Comparison of ENCODE assay signal across 3 cellular contexts in the genomic region with DNA sequence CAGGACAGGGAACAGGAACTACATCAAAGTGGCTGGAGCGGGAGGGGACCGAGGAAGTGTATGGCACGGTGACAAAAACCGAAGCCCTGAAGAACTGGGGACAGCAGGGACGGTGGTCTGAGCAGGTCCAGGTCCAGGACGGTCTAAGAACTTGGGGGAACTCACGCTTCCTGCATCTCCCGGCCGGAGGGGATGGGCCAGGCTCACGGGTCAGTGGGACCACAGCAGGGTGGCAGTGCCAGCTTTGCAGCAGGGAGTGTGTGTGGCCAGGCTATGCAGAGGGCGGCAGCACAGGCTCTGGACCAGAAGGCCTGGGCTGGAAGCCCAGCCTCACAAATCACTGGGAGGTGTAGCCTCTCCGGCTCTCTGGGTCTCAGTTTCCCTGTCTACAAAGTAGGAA.
TF ChIP-seq lines count a peak whose summit lies in the region.

No MANE protein-coding gene starts in this region.

TF ChIP-seq in SK-N-SH, 30 proteins besides CTCF, POLR2A, EP300 and RAD21:
- TF ChIP-seq GATA2 (CRISPR knock-in tag; IDR thresholded peaks at IDR 0.05) (no peak), SMC3 (IDR thresholded peaks at IDR 0.05; ENCODE audit: low read depth, low read length) (no peak)

TF ChIP-seq in SK-N-SH treated with all-trans-retinoic acid at 6 μM for 48 hours, 23 proteins besides CTCF, POLR2A, EP300 and RAD21:
- TF ChIP-seq ZNF8 (CRISPR knock-in tag; IDR thresholded peaks at IDR 0.05): no peak
- TF ChIP-seq ARNTL (CRISPR knock-in tag; IDR thresholded peaks at IDR 0.05; ENCODE audit: borderline replicate concordance, low read depth): no peak
- no peak for TF ChIP-seq OSR1 (CRISPR knock-in tag; IDR thresholded peaks at IDR 0.05)
- TF ChIP-seq ZFP30 (CRISPR knock-in tag; IDR thresholded peaks at IDR 0.05): no peak
- TF ChIP-seq, protein P1, sequence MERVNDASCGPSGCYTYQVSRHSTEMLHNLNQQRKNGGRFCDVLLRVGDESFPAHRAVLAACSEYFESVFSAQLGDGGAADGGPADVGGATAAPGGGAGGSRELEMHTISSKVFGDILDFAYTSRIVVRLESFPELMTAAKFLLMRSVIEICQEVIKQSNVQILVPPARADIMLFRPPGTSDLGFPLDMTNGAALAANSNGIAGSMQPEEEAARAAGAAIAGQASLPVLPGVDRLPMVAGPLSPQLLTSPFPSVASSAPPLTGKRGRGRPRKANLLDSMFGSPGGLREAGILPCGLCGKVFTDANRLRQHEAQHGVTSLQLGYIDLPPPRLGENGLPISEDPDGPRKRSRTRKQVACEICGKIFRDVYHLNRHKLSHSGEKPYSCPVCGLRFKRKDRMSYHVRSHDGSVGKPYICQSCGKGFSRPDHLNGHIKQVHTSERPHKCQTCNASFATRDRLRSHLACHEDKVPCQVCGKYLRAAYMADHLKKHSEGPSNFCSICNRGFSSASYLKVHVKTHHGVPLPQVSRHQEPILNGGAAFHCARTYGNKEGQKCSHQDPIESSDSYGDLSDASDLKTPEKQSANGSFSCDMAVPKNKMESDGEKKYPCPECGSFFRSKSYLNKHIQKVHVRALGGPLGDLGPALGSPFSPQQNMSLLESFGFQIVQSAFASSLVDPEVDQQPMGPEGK (CRISPR knock-in tag; IDR thresholded peaks at IDR 0.05; ENCODE audit: borderline replicate concordance): no peak
- TF ChIP-seq CSDC2 (CRISPR knock-in tag; IDR thresholded peaks at IDR 0.05): no peak
- no peak for TF ChIP-seq BACH2 (CRISPR knock-in tag; IDR thresholded peaks at IDR 0.05; ENCODE audit: borderline replicate concordance)
- TF ChIP-seq, protein P2, sequence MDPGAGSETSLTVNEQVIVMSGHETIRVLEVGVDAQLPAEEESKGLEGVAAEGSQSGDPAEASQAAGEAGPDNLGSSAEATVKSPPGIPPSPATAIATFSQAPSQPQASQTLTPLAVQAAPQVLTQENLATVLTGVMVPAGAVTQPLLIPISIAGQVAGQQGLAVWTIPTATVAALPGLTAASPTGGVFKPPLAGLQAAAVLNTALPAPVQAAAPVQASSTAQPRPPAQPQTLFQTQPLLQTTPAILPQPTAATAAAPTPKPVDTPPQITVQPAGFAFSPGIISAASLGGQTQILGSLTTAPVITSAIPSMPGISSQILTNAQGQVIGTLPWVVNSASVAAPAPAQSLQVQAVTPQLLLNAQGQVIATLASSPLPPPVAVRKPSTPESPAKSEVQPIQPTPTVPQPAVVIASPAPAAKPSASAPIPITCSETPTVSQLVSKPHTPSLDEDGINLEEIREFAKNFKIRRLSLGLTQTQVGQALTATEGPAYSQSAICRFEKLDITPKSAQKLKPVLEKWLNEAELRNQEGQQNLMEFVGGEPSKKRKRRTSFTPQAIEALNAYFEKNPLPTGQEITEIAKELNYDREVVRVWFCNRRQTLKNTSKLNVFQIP (CRISPR knock-in tag; IDR thresholded peaks at IDR 0.05; ENCODE audit: borderline replicate concordance, low read depth): no peak
- TF ChIP-seq ZFP3 (CRISPR knock-in tag; IDR thresholded peaks at IDR 0.05): no peak

TF ChIP-seq in H1, 55 proteins besides CTCF, POLR2A, EP300 and RAD21:
- TF ChIP-seq YY1 (IDR thresholded peaks at IDR 0.05; ENCODE audit: low read depth, low read length): no peak
- TF ChIP-seq, protein P3, sequence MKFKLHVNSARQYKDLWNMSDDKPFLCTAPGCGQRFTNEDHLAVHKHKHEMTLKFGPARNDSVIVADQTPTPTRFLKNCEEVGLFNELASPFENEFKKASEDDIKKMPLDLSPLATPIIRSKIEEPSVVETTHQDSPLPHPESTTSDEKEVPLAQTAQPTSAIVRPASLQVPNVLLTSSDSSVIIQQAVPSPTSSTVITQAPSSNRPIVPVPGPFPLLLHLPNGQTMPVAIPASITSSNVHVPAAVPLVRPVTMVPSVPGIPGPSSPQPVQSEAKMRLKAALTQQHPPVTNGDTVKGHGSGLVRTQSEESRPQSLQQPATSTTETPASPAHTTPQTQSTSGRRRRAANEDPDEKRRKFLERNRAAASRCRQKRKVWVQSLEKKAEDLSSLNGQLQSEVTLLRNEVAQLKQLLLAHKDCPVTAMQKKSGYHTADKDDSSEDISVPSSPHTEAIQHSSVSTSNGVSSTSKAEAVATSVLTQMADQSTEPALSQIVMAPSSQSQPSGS (IDR thresholded peaks at IDR 0.05; ENCODE audit: low read length): no peak
- no peak for TF ChIP-seq SUZ12 (IDR thresholded peaks at IDR 0.05; ENCODE audit: low read length)
- no peak for TF ChIP-seq SIRT6 (IDR thresholded peaks at IDR 0.05; ENCODE audit: low read length)
- TF ChIP-seq SIX5 (IDR thresholded peaks at IDR 0.05; ENCODE audit: low read depth, low read length): no peak
- TF ChIP-seq TAF7 (optimal IDR thresholded peaks at IDR 0.05; ENCODE audit: borderline replicate concordance, low read depth, low read length): no peak
- no peak for TF ChIP-seq KDM4A (IDR thresholded peaks at IDR 0.05; ENCODE audit: low read depth, low read length, severe bottlenecking)
- TF ChIP-seq GABPA (IDR thresholded peaks at IDR 0.05; ENCODE audit: borderline replicate concordance, insufficient read depth, low read length): no peak
- TF ChIP-seq CEBPB (IDR thresholded peaks at IDR 0.05; ENCODE audit: low read depth, low read length): no peak
- TF ChIP-seq EGR1 (IDR thresholded peaks at IDR 0.05; ENCODE audit: borderline replicate concordance, low read depth, low read length): no peak
- no peak for TF ChIP-seq ZNF274 (IDR thresholded peaks at IDR 0.05; ENCODE audit: borderline replicate concordance, extremely low read depth, low read length)
- no peak for TF ChIP-seq SRF (IDR thresholded peaks at IDR 0.05; ENCODE audit: low read depth, low read length)
- no peak for TF ChIP-seq MAFK (IDR thresholded peaks at IDR 0.05; ENCODE audit: low read depth, low read length)
- no peak for TF ChIP-seq PHF8 (conservative IDR thresholded peaks at IDR 0.05; ENCODE audit: low read depth, low read length)
- no peak for TF ChIP-seq TAF1 (IDR thresholded peaks at IDR 0.05; ENCODE audit: low read depth, low read length)
- no peak for TF ChIP-seq TEAD4 (IDR thresholded peaks at IDR 0.05; ENCODE audit: low read depth, low read length)
- TF ChIP-seq POU5F1 (IDR thresholded peaks at IDR 0.05; ENCODE audit: low read depth, low read length): no peak
- no peak for TF ChIP-seq RBBP5 (IDR thresholded peaks at IDR 0.05; ENCODE audit: borderline replicate concordance, low read depth, low read length)
- no peak for TF ChIP-seq NRF1 (IDR thresholded peaks at IDR 0.05; ENCODE audit: low read depth, low read length)
- no peak for TF ChIP-seq ASH2L (IDR thresholded peaks at IDR 0.05; ENCODE audit: low read length)
